In the genomic region with DNA sequence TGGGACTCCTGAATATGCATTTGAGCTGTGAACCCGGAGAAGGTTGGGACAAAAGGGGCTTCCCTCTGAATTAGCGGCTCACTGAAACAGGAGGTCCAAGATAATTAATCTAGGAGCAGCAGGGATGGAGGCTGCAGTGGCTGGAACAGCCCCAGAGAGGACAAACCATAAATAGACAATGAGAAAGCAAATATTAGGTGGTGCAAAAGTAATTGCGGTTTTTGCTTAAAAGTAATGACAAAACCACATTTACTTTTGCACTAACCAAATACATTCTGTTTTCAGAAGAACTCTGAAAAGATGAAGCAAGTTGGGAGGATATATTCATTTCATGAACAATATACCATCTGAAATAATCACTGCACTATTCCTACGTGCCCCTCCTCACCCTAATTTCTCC, we compare ENCODE assay signal across 24 cellular contexts.
"Had no signal": no experiment of that assay in that cellular context is flagged by ENCODE, and none has a peak within 500 bp of the region (broad histone marks: within the 10 kb centered on the region; RNA-seq: fewer than 3 reads in every experiment).

No MANE protein-coding gene starts in this region.

- H3K4me3 ChIP-seq: esophagus squamous epithelium, gastroesophageal sphincter, psoas muscle, right atrium auricular region, stomach, thoracic aorta, transverse colon had no signal

- H3K27ac Mint-ChIP-seq: dendritic cell treated with granulocyte-macrophage colony-stimulating factor and Interleukin-4, amounts not matched to agents 40 ng/mL and 50 ng/mL, for 4 days; effector memory CD8-positive, alpha-beta T cell; naive B cell; nephron progenitor cell had no signal

- DNase-seq: cerebellar nuclear complex; effector memory CD8-positive, alpha-beta T cell; esophagus squamous epithelium; foreskin fibroblast; glutamatergic neuron; kidney glomerular epithelial cell; mesendoderm; naive B cell; nephron progenitor cell; occipital lobe; psoas muscle; small intestine; stimulated activated CD4-positive, alpha-beta T cell treated with anti-CD3 and anti-CD28 coated beads, Interleukin-12 subunit alpha, Interleukin-12 subunit beta, amount 100 ng/mL, for 4 hours; stimulated activated naive CD4-positive, alpha-beta T cell; stomach; substantia nigra; transverse colon had no signal

- H3K9me3 ChIP-seq: esophagus squamous epithelium, gastroesophageal sphincter, psoas muscle, right atrium auricular region, stomach, thoracic aorta, transverse colon had no signal

- ATAC-seq: effector memory CD8-positive, alpha-beta T cell; gastroesophageal sphincter; psoas muscle had no signal

- H3K9me3 Mint-ChIP-seq: dendritic cell treated with granulocyte-macrophage colony-stimulating factor and Interleukin-4, amounts not matched to agents 40 ng/mL and 50 ng/mL, for 4 days; effector memory CD8-positive, alpha-beta T cell had no signal

- H3K27me3 ChIP-seq: esophagus squamous epithelium, gastroesophageal sphincter, right atrium auricular region, stomach, transverse colon had no signal

- H2AFZ ChIP-seq: parathyroid adenoma had no signal

- H3K27me3 Mint-ChIP-seq: dendritic cell treated with granulocyte-macrophage colony-stimulating factor and Interleukin-4, amounts not matched to agents 40 ng/mL and 50 ng/mL, for 4 days had no signal

- H3K27ac ChIP-seq: esophagus squamous epithelium, gastroesophageal sphincter, parathyroid adenoma, psoas muscle, right atrium auricular region, stomach, thoracic aorta, transverse colon had no signal

- H3K9ac ChIP-seq: parathyroid adenoma had no signal

- FAIRE-seq: colon, islet of Langerhans, small intestine had no signal

- H3K79me2 ChIP-seq: parathyroid adenoma had no signal

- H3K4me1 ChIP-seq: esophagus squamous epithelium, gastroesophageal sphincter, parathyroid adenoma, psoas muscle, right atrium auricular region, stomach, transverse colon had no signal

- H3K36me3 ChIP-seq: esophagus squamous epithelium, gastroesophageal sphincter, right atrium auricular region, stomach, thoracic aorta, transverse colon had no signal

- H3K4me3 Mint-ChIP-seq: dendritic cell treated with granulocyte-macrophage colony-stimulating factor and Interleukin-4, amounts not matched to agents 40 ng/mL and 50 ng/mL, for 4 days; effector memory CD8-positive, alpha-beta T cell; naive B cell; nephron progenitor cell had no signal

- H3K4me1 Mint-ChIP-seq: naive B cell had no signal

- H3K36me3 Mint-ChIP-seq: naive B cell had no signal
